ENCODE assay signal across 8 cellular contexts in genomic region chr10:90229486-90229885, GRCh38.
"Had no signal": no experiment of that assay in that cellular context is flagged by ENCODE, and none has a peak within 500 bp of the region (broad histone marks: within the 10 kb centered on the region; RNA-seq: fewer than 3 reads in every experiment).

No MANE protein-coding gene starts in this region.

- ATAC-seq: K562 had no signal

- DNase-seq: GM23248, GOT3, H9, HCEC 1CT, HFFc6, IMR-90, KG1 had no signal

- H2AFZ ChIP-seq: GM23248 had no signal

- H3K9ac ChIP-seq: GM23248 had no signal

- H3K27ac ChIP-seq: GM23248 had no signal

- H3K4me3 ChIP-seq: GM23248, K562 had no signal
